17 cellular contexts compared by ENCODE assay signal in the genomic region with DNA sequence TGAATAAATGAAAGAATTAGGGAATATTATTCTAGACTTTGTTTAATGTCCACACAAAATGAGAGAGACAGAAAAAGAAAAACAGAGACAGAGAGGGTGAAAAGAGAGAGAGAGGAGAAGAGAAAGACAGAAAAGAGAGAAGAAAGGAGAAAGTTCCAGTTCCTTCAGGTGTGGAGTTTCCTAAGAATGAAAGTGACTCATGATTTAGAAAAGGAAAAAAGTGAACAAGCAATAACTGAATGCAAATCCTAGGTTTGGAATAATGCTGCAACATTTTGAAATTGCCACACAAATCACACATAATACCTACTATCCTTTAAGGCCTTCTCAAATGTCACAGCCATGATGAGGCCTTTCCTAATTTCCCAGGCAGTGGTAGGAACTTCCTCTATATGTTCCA. TPM values are rescaled to one million over a fixed set of nuclear protein-coding genes. Genes with fewer than 3 reads are reported as not detected.
DNase-seq lines count a peak whose midpoint lies in the region; ATAC-seq, FAIRE-seq and TF ChIP-seq lines count a peak whose summit lies in the region.
"Had no signal": no experiment of that assay in that cellular context is flagged by ENCODE, and none has a peak within 500 bp of the region (broad histone marks: within the 10 kb centered on the region; RNA-seq: fewer than 3 reads in every experiment).

No MANE protein-coding gene starts in this region.

- H3K4me3 Mint-ChIP-seq in T-helper 2 cell treated with Interferon-gamma antibody and Interleukin-4, amounts not matched to agents 5 μg/mL and 100 μg/mL, for 36 hours: no peak overlapping the region
- no peak overlapping the region for H3K4me3 Mint-ChIP-seq in astrocyte (ENCODE audit: unreplicated experiment)
- H3K4me3 Mint-ChIP-seq: CD4-positive, alpha-beta memory T cell; H9; IgD-negative memory B cell had no signal

- TF ChIP-seq CTCF in astrocyte (IDR thresholded peaks at IDR 0.05; ENCODE audit: insufficient read depth, low read depth, low read length) (no peak), psoas muscle (IDR thresholded peaks at IDR 0.05) (no peak)

- H3K36me3 Mint-ChIP-seq in T-helper 2 cell treated with Interferon-gamma antibody and Interleukin-4, amounts not matched to agents 5 μg/mL and 100 μg/mL, for 36 hours (ENCODE audit: low read depth): no peaks in the 10 kb centered on the region
- no peaks in the 10 kb centered on the region for H3K36me3 Mint-ChIP-seq in astrocyte (ENCODE audit: low read depth, unreplicated experiment)
- H3K36me3 Mint-ChIP-seq: CD4-positive, alpha-beta memory T cell; IgD-negative memory B cell had no signal

- H3K4me1 ChIP-seq in astrocyte (ENCODE audit: insufficient read depth, low read length) (no peaks in the 10 kb centered on the region), psoas muscle (no peaks in the 10 kb centered on the region)
- H3K4me1 ChIP-seq: BLaER1 treated with 17β-estradiol and CSF1 and Interleukin-3, amounts not matched to agents 10 nM and 100 nM had no signal

- no peak overlapping the region for H3K9ac ChIP-seq in astrocyte (ENCODE audit: low read length)
- H3K9ac ChIP-seq: BLaER1 treated with 17β-estradiol and CSF1 and Interleukin-3, amounts not matched to agents 10 nM and 100 nM had no signal

- no peaks in the 10 kb centered on the region for H4K20me1 ChIP-seq in astrocyte (ENCODE audit: insufficient read depth, low read length)
- H4K20me1 ChIP-seq: BLaER1 treated with 17β-estradiol and CSF1 and Interleukin-3, amounts not matched to agents 10 nM and 100 nM had no signal

- H3K27ac Mint-ChIP-seq in T-helper 2 cell treated with Interferon-gamma antibody and Interleukin-4, amounts not matched to agents 5 μg/mL and 100 μg/mL, for 36 hours: peak overlapping the region; percentile 46
- H3K27ac Mint-ChIP-seq in astrocyte (ENCODE audit: unreplicated experiment): peak overlapping the region; percentile 66
- H3K27ac Mint-ChIP-seq: CD4-positive, alpha-beta memory T cell; H9; IgD-negative memory B cell had no signal

- H3K27me3 Mint-ChIP-seq in T-helper 2 cell treated with Interferon-gamma antibody and Interleukin-4, amounts not matched to agents 5 μg/mL and 100 μg/mL, for 36 hours (ENCODE audit: low read depth): peaks cover 15% of the 10 kb centered on the region
- peaks cover 22% of the 10 kb centered on the region for H3K27me3 Mint-ChIP-seq in astrocyte (ENCODE audit: low read depth, unreplicated experiment)

- FAIRE-seq in astrocyte (lab: Jason Lieb, UNC): no peak
- FAIRE-seq: GM12892 had no signal

- intact Hi-C loops in psoas muscle (cut with DNase I): no loop called here

- H3K27me3 ChIP-seq in astrocyte (ENCODE audit: insufficient read depth, low read length) (no peaks in the 10 kb centered on the region), psoas muscle (ENCODE audit: insufficient read depth in 3 of 3, low read length in 2 of 3) (peaks cover 0 to 2% (median 0%) of the 10 kb centered on the region in 3 donors)
- H3K27me3 ChIP-seq: BLaER1 treated with 17β-estradiol and CSF1 and Interleukin-3, amounts not matched to agents 10 nM and 100 nM had no signal

- H2AFZ ChIP-seq in astrocyte (ENCODE audit: low read depth, low read length): no peak overlapping the region

- H3K4me1 Mint-ChIP-seq in T-helper 2 cell treated with Interferon-gamma antibody and Interleukin-4, amounts not matched to agents 5 μg/mL and 100 μg/mL, for 36 hours (ENCODE audit: low read depth): no peaks in the 10 kb centered on the region
- peaks cover 14% of the 10 kb centered on the region for H3K4me1 Mint-ChIP-seq in astrocyte (ENCODE audit: low read depth, unreplicated experiment)
- H3K4me1 Mint-ChIP-seq: CD4-positive, alpha-beta memory T cell; H9; IgD-negative memory B cell had no signal

- H3K4me2 ChIP-seq in astrocyte (ENCODE audit: low read length): no peak overlapping the region
- H3K4me2 ChIP-seq: BLaER1 treated with 17β-estradiol and CSF1 and Interleukin-3, amounts not matched to agents 10 nM and 100 nM had no signal

- ATAC-seq in psoas muscle: no peak

- no peaks in the 10 kb centered on the region for H3K79me2 ChIP-seq in astrocyte (ENCODE audit: insufficient read depth, low read length)

- H3K9me3 Mint-ChIP-seq in T-helper 2 cell treated with Interferon-gamma antibody and Interleukin-4, amounts not matched to agents 5 μg/mL and 100 μg/mL, for 36 hours: no peaks in the 10 kb centered on the region
- H3K9me3 Mint-ChIP-seq in astrocyte (ENCODE audit: unreplicated experiment): peaks cover 2% of the 10 kb centered on the region
- H3K9me3 Mint-ChIP-seq: CD4-positive, alpha-beta memory T cell; H9; IgD-negative memory B cell had no signal

- no peak overlapping the region for H3K27ac ChIP-seq in astrocyte (ENCODE audit: low read depth, low read length)
- peak overlapping the region; percentile 24 for H3K27ac ChIP-seq in epithelial cell of prostate
- no peak overlapping the region for H3K27ac ChIP-seq in psoas muscle
- H3K27ac ChIP-seq: 22Rv1; BLaER1 treated with 17β-estradiol and CSF1 and Interleukin-3, amounts not matched to agents 10 nM and 100 nM had no signal

- H3K9me3 ChIP-seq in astrocyte (ENCODE audit: insufficient read depth, low read depth, low read length) (no peaks in the 10 kb centered on the region), psoas muscle (no peaks in the 10 kb centered on the region)
- H3K9me3 ChIP-seq: BLaER1 treated with 17β-estradiol and CSF1 and Interleukin-3, amounts not matched to agents 10 nM and 100 nM had no signal

- no peak for DNase-seq in T-helper 2 cell treated with Interferon-gamma antibody and Interleukin-4, amounts not matched to agents 5 μg/mL and 100 μg/mL, for 36 hours (ENCODE audit: low spot score)
- DNase-seq in T-helper 2 cell (no peak), astrocyte (ENCODE audit: low read depth) (no peak), epithelial cell of prostate (ENCODE audit: low read depth, low spot score) (no peak), NCI-H510A treated with DMSO at 0.1 percent for 48 hours (lab: John Stamatoyannopoulos, UW) (no peak), NCI-H146 (lab: John Stamatoyannopoulos, UW) (no peak), medulla oblongata (ENCODE audit: extremely low spot score) (no peak), psoas muscle (no peak)
- DNase-seq: CD4-positive, alpha-beta memory T cell; DND-41; GDM1; GOT3; H9 had no signal

- H3K36me3 ChIP-seq in astrocyte (ENCODE audit: insufficient read depth, low read length) (no peaks in the 10 kb centered on the region), psoas muscle (ENCODE audit: insufficient read depth in 1 of 2, low read depth in 1 of 2) (no peaks in the 10 kb centered on the region)
- H3K36me3 ChIP-seq: BLaER1 treated with 17β-estradiol and CSF1 and Interleukin-3, amounts not matched to agents 10 nM and 100 nM had no signal

- H3K4me3 ChIP-seq in astrocyte (ENCODE audit: insufficient read depth, low read depth, low read length) (no peak overlapping the region), psoas muscle (no peak overlapping the region)
- H3K4me3 ChIP-seq: BLaER1 treated with 17β-estradiol and CSF1 and Interleukin-3, amounts not matched to agents 10 nM and 100 nM had no signal

RNA-seq across cellular contexts. Expression of a gene that starts 31.5 kb away (rescaled TPM):
- total RNA-seq in astrocyte: 35.2 and 36.0 TPM in 2 replicates
- 10 to 100 TPM; 10.9 to 19.1 (median 13.2) TPM for total RNA-seq in psoas muscle
- 10 to 100 TPM in 1 of 3 donors, 1 to 10 TPM in 2; 3.7 to 13.4 (median 3.8) TPM for polyA plus RNA-seq in psoas muscle

RNA-seq across cellular contexts. Expression of a gene that starts 41.5 kb away (rescaled TPM):
- total RNA-seq in astrocyte (not detected in 2 replicates), psoas muscle (not detected)
- under 1 TPM in 1 of 3 donors, not detected in 2; 0.04 TPM for polyA plus RNA-seq in psoas muscle
- total RNA-seq: CD4-positive, alpha-beta memory T cell; H9 had no signal
- polyA plus RNA-seq: CD4-positive, alpha-beta memory T cell; IgD-negative memory B cell had no signal
